Comparison of ENCODE assay signal across 8 cellular contexts in the genomic region with DNA sequence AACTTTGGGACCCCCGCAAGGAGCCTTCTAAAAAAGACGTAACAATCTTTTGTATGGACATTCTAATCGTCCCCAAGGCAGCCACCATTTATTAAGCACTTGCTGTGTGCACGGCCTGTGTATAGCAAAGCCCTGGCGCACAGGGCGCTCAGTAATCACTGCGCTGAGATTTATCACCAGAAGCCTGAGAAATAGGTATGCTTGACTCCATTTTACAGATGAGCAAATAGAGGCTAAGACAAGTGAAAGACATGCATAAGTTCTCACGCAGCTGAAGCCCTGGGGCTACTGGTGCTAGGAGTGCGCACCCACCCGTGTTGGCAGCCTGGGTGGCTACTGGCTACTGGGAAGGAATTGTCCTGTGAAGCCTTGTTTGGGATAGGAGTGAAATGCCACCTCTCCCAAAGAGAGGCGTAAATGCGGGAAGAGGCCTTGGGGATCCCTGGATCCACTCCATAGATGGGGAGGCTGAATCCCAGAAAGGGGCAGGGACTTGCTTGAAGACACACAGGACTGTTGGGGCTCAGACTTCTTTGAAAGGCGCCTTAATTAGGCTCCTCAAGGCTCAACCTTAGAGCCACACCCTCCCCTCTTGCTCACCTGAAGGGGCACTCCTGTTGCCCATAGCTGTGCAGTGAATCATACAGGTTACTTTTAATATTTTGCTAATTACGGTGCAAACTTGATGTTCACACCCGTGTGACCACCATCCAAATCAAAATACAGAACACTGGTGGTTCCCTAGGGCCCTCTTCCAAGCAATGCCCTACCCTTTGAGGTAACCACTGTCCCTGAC. TPM values are rescaled to one million over a fixed set of nuclear protein-coding genes. Genes with fewer than 3 reads are reported as not detected.
DNase-seq lines count a peak whose midpoint lies in the region; ATAC-seq and TF ChIP-seq lines count a peak whose summit lies in the region.

No MANE protein-coding gene starts in this region.

- peak overlapping the region; percentile 87 for H3K4me3 Mint-ChIP-seq in activated T-cell treated with anti-CD3 and anti-CD28 coated beads, Interleukin-2, amount 50 U/mL, for 4 hours
- H3K4me3 Mint-ChIP-seq in T-cell: peak overlapping the region; percentile 87 to 88 (median 88)
- H3K4me3 Mint-ChIP-seq in glutamatergic neuron (ENCODE audit: unreplicated experiment): peak overlapping the region; percentile 79

- H3K36me3 Mint-ChIP-seq in activated T-cell treated with anti-CD3 and anti-CD28 coated beads, Interleukin-2, amount 50 U/mL, for 4 hours (ENCODE audit: insufficient read depth): no peaks in the 10 kb centered on the region
- no peaks in the 10 kb centered on the region for H3K36me3 Mint-ChIP-seq in T-cell
- no peaks in the 10 kb centered on the region for H3K36me3 Mint-ChIP-seq in glutamatergic neuron (ENCODE audit: unreplicated experiment)

- H3K27ac ChIP-seq in skeletal muscle tissue (ENCODE audit: low read depth, low read length): peak overlapping the region; percentile 84

- peak overlapping the region; percentile 66 to 83 (median 75) for H3K9ac ChIP-seq in skeletal muscle tissue (ENCODE audit: low read depth in 1 of 3, low read length in 3 of 3)

- H3K27ac Mint-ChIP-seq in T-cell (peak overlapping the region; percentile 95 to 98), glutamatergic neuron (ENCODE audit: unreplicated experiment) (peak overlapping the region; percentile 55)

- no peaks in the 10 kb centered on the region for H3K27me3 ChIP-seq in skeletal muscle tissue (ENCODE audit: control insufficient read depth in 3 of 3, insufficient read depth in 3 of 3, low read length in 3 of 3)

- peaks cover 41% of the 10 kb centered on the region for H3K4me1 Mint-ChIP-seq in activated T-cell treated with anti-CD3 and anti-CD28 coated beads, Interleukin-2, amount 50 U/mL, for 4 hours (ENCODE audit: low read depth)
- H3K4me1 Mint-ChIP-seq in T-cell (peaks cover 49 to 51% (median 50%) of the 10 kb centered on the region in 3 donors), glutamatergic neuron (ENCODE audit: low read depth, unreplicated experiment) (peaks cover 20% of the 10 kb centered on the region)

- no peak for TF ChIP-seq CTCF in glutamatergic neuron (IDR thresholded peaks at IDR 0.05; ENCODE audit: partially characterized antibody, unreplicated experiment)

- H3K36me3 ChIP-seq in skeletal muscle tissue (ENCODE audit: control insufficient read depth in 3 of 3, insufficient read depth in 3 of 3, low read length in 3 of 3): peaks cover 0 to 5% (median 0%) of the 10 kb centered on the region in 3 donors

- no peaks in the 10 kb centered on the region for H3K9me3 Mint-ChIP-seq in activated T-cell treated with anti-CD3 and anti-CD28 coated beads, Interleukin-2, amount 50 U/mL, for 4 hours
- H3K9me3 Mint-ChIP-seq in T-cell: no peaks in the 10 kb centered on the region
- H3K9me3 Mint-ChIP-seq in glutamatergic neuron (ENCODE audit: unreplicated experiment): peaks cover 10% of the 10 kb centered on the region

- H3K4me1 ChIP-seq in skeletal muscle tissue (ENCODE audit: control insufficient read depth in 3 of 3, insufficient read depth in 3 of 3, low read length in 3 of 3): peaks cover 42 to 44% (median 43%) of the 10 kb centered on the region in 3 donors

- CTCF ChIA-PET in T-cell (lab: Charles Lee): interaction anchor here in 1 of 2 donors (0.5 kb wide), 1 partner anchor 126 kb away, joined by 3 read pairs; no protein-coding TSS in a partner anchor

- H3K4me3 ChIP-seq in skeletal muscle tissue (ENCODE audit: low read length in 3 of 3): peak overlapping the region; percentile 64 to 81 (median 64)

- peak; percentile 6 to 9 for ATAC-seq in activated T-cell treated with anti-CD3 and anti-CD28 coated beads, Interleukin-2, amount 50 U/mL, for 4 hours
- peak; percentile 8 to 31 (median 11) for ATAC-seq in T-cell (replicated peaks in 1 of 4)
- ATAC-seq in HG03196 (IDR thresholded peaks at IDR 0.05; ENCODE audit: unreplicated experiment): no peak

- POLR2A ChIA-PET in T-cell (lab: Charles Lee): interaction anchor here in 1 of 2 donors (0.6 kb wide), 1 partner anchor 132 kb away, joined by 3 read pairs; no protein-coding TSS in a partner anchor

- H3K9me3 ChIP-seq in skeletal muscle tissue (ENCODE audit: control insufficient read depth in 3 of 3, low read length in 3 of 3): no peaks in the 10 kb centered on the region

- DNase-seq in activated T-cell treated with anti-CD3 and anti-CD28 coated beads, Interleukin-2, amount 50 U/mL, for 4 hours: no peak
- no peak for DNase-seq in activated T-cell treated with anti-CD3 and anti-CD28 coated beads, Interleukin-2, amount 50 U/mL, for 48 hours
- no peak for DNase-seq in T-cell
- DNase-seq in glutamatergic neuron: no peak
- DNase-seq in activated effector memory CD4-positive, alpha-beta T cell treated with Interleukin-2 at 50 U/mL for 16 hours: no peak
- DNase-seq in mesenteric fat pad (ENCODE audit: low spot score): no peak

- no peaks in the 10 kb centered on the region for H3K27me3 Mint-ChIP-seq in activated T-cell treated with anti-CD3 and anti-CD28 coated beads, Interleukin-2, amount 50 U/mL, for 4 hours (ENCODE audit: low read depth)
- H3K27me3 Mint-ChIP-seq in T-cell (no peaks in the 10 kb centered on the region), glutamatergic neuron (ENCODE audit: unreplicated experiment) (peaks cover 16% of the 10 kb centered on the region)

RNA-seq across cellular contexts. Expression of gene NATD1, which starts 0.6 kb away (rescaled TPM):
- total RNA-seq in activated T-cell treated with anti-CD3 and anti-CD28 coated beads, Interleukin-2, amount 50 U/mL, for 4 hours: under 1 TPM; 0.73 to 0.98 (median 0.90) TPM
- 10 to 100 TPM in 2 of 5 donors, 1 to 10 TPM in 3; 7.2 to 11.1 (median 9.6) TPM for total RNA-seq in T-cell
- total RNA-seq in glutamatergic neuron (ENCODE audit: unreplicated experiment): 45.9 TPM
- total RNA-seq in skeletal muscle tissue: 3.7 TPM
- 17.4 TPM for total RNA-seq in mesenteric fat pad

RNA-seq across cellular contexts. Expression of gene MAP2K3, which starts 30.7 kb away (rescaled TPM):
- 100 to 1,000 TPM; 216 to 260 (median 253) TPM for total RNA-seq in activated T-cell treated with anti-CD3 and anti-CD28 coated beads, Interleukin-2, amount 50 U/mL, for 4 hours
- total RNA-seq in T-cell: 10 to 100 TPM; 36.9 to 61.3 (median 57.1) TPM
- 38.0 TPM for total RNA-seq in glutamatergic neuron (ENCODE audit: unreplicated experiment)
- 11.5 TPM for total RNA-seq in skeletal muscle tissue
- total RNA-seq in mesenteric fat pad: 103 TPM

RNA-seq across cellular contexts. Expression of gene TMEM11, which starts 39.9 kb away (rescaled TPM):
- 10 to 100 TPM; 35.7 to 39.8 (median 35.7) TPM for total RNA-seq in activated T-cell treated with anti-CD3 and anti-CD28 coated beads, Interleukin-2, amount 50 U/mL, for 4 hours
- total RNA-seq in T-cell: 10 to 100 TPM; 12.9 to 22.9 (median 20.0) TPM
- 26.0 TPM for total RNA-seq in glutamatergic neuron (ENCODE audit: unreplicated experiment)
- total RNA-seq in skeletal muscle tissue: 20.9 TPM
- 37.9 TPM for total RNA-seq in mesenteric fat pad
